In genomic region chr17:16273499-16273898, GRCh38 we compare ENCODE assay signal across 24 cellular contexts. TPM values are rescaled to one million over a fixed set of nuclear protein-coding genes. Genes with fewer than 3 reads are reported as not detected.
DNase-seq lines count a peak whose midpoint lies in the region; ATAC-seq, FAIRE-seq and TF ChIP-seq lines count a peak whose summit lies in the region.
"Had no signal": no experiment of that assay in that cellular context is flagged by ENCODE, and none has a peak within 500 bp of the region (broad histone marks: within the 10 kb centered on the region; RNA-seq: fewer than 3 reads in every experiment).

No MANE protein-coding gene starts in this region.

- H3K79me2 ChIP-seq in GM23248 (ENCODE audit: insufficient read depth) (no peaks in the 10 kb centered on the region), astrocyte (ENCODE audit: insufficient read depth, low read length) (no peaks in the 10 kb centered on the region)

- no peak overlapping the region for H3K9ac ChIP-seq in GM23248
- H3K9ac ChIP-seq in astrocyte (ENCODE audit: low read length), result peak overlapping the region; percentile 51

- H3K4me1 ChIP-seq in GM23248 (ENCODE audit: insufficient read depth) (peaks cover 21% of the 10 kb centered on the region), astrocyte (ENCODE audit: insufficient read depth, low read length) (peaks cover 14% of the 10 kb centered on the region)
- H3K4me1 ChIP-seq: BE2C, psoas muscle had no signal

- peaks cover 3% of the 10 kb centered on the region for H3K9me3 Mint-ChIP-seq in astrocyte (ENCODE audit: unreplicated experiment)
- H3K9me3 Mint-ChIP-seq: natural killer cell had no signal

- TF ChIP-seq CTCF in astrocyte (IDR thresholded peaks at IDR 0.05; ENCODE audit: insufficient read depth, low read depth, low read length), result no peak

- 13 to 33% methylated on average over 1 of the region's 1 CpG for WGBS in GM23248 (ENCODE audit: low coverage in 1 of 2, low lambda C conversion rate in 2 of 2, missing lambda C conversion rate in 2 of 2), 2 experiments

- no peaks in the 10 kb centered on the region for H3K36me3 ChIP-seq in GM23248 (ENCODE audit: low read depth)
- H3K36me3 ChIP-seq in astrocyte (ENCODE audit: insufficient read depth, low read length), result no peaks in the 10 kb centered on the region
- H3K36me3 ChIP-seq: BE2C, HAP-1 had no signal

- H3K27me3 ChIP-seq in GM23248 (replicated peaks; ENCODE audit: insufficient read depth) (no peaks in the 10 kb centered on the region), astrocyte (ENCODE audit: insufficient read depth, low read length) (no peaks in the 10 kb centered on the region)
- H3K27me3 ChIP-seq: BE2C, spleen had no signal

- H3K27ac ChIP-seq in GM23248 (0 out of 2 replicates have a peak overlapping the region, but pooled peaks have one; percentile 5), astrocyte (ENCODE audit: low read depth, low read length) (peak overlapping the region; percentile 84)
- H3K27ac ChIP-seq: psoas muscle, spleen had no signal

- H3K4me1 Mint-ChIP-seq in astrocyte (ENCODE audit: low read depth, unreplicated experiment), result peaks cover 11% of the 10 kb centered on the region

- H4K20me1 ChIP-seq in GM23248 (ENCODE audit: insufficient read depth) (no peaks in the 10 kb centered on the region), astrocyte (ENCODE audit: insufficient read depth, low read length) (no peaks in the 10 kb centered on the region)

- DNase-seq in GM23248, result peak; percentile 68
- DNase-seq in M059J (ENCODE audit: low read depth), result peak; percentile 47
- DNase-seq in astrocyte (ENCODE audit: low read depth), result peak; percentile 81
- DNase-seq in kidney tubule cell (ENCODE audit: low spot score), result peak; percentile 21
- no peak for DNase-seq in NCI-H187 (lab: John Stamatoyannopoulos, UW)
- no peak for DNase-seq in central memory CD4-positive, alpha-beta T cell
- no peak for DNase-seq in DMS79 (lab: John Stamatoyannopoulos, UW)
- DNase-seq: activated CD4-positive, alpha-beta T cell treated with anti-CD3 and anti-CD28 coated beads, Interleukin-2, amount 10 ng/mL, durations not matched to agents 7 days and 5 days; activated T-cell treated with anti-CD3 and anti-CD28 coated beads, Interleukin-2, amount 50 U/mL, for 1 hour; BE2C; Calu3; effector CD4-positive, alpha-beta T cell; islet precursor cell; KBM-7; mesenchymal stem cell; natural killer cell; NCI-H1048; NCI-H526 treated with DMSO at 0.1 percent for 48 hours; OCI-M1; psoas muscle; spleen had no signal

- peak overlapping the region; percentile 34 for H3K4me3 Mint-ChIP-seq in astrocyte (ENCODE audit: unreplicated experiment)
- H3K4me3 Mint-ChIP-seq: activated CD4-positive, alpha-beta T cell treated with anti-CD3 and anti-CD28 coated beads, Interleukin-2, amount 10 ng/mL, durations not matched to agents 7 days and 5 days; natural killer cell had no signal

- no peak for ATAC-seq in HG02763 (IDR thresholded peaks at IDR 0.05; ENCODE audit: unreplicated experiment)
- ATAC-seq: natural killer cell, psoas muscle had no signal

- H3K36me3 Mint-ChIP-seq in astrocyte (ENCODE audit: low read depth, unreplicated experiment), result no peaks in the 10 kb centered on the region
- H3K36me3 Mint-ChIP-seq: natural killer cell had no signal

- H3K4me2 ChIP-seq in GM23248 (ENCODE audit: unreplicated experiment) (peak overlapping the region; percentile 63), astrocyte (ENCODE audit: low read length) (peak overlapping the region; percentile 57)

- H3K4me3 ChIP-seq in GM23248, result no peak overlapping the region
- no peak overlapping the region for H3K4me3 ChIP-seq in astrocyte (ENCODE audit: insufficient read depth, low read depth, low read length)
- H3K4me3 ChIP-seq: HAP-1, psoas muscle, spleen had no signal

- peak overlapping the region; percentile 43 for H3K27ac Mint-ChIP-seq in astrocyte (ENCODE audit: unreplicated experiment)
- H3K27ac Mint-ChIP-seq: activated CD4-positive, alpha-beta T cell treated with anti-CD3 and anti-CD28 coated beads, Interleukin-2, amount 10 ng/mL, durations not matched to agents 7 days and 5 days had no signal

- H3K27me3 Mint-ChIP-seq in astrocyte (ENCODE audit: low read depth, unreplicated experiment), result no peaks in the 10 kb centered on the region
- H3K27me3 Mint-ChIP-seq: activated CD4-positive, alpha-beta T cell treated with anti-CD3 and anti-CD28 coated beads, Interleukin-2, amount 10 ng/mL, durations not matched to agents 7 days and 5 days had no signal

- FAIRE-seq in astrocyte (lab: Jason Lieb, UNC), result no peak
- FAIRE-seq: G401.6 had no signal

- no peaks in the 10 kb centered on the region for H3K9me3 ChIP-seq in GM23248 (ENCODE audit: low read depth)
- H3K9me3 ChIP-seq in astrocyte (ENCODE audit: insufficient read depth, low read depth, low read length), result peaks cover 2% of the 10 kb centered on the region
- H3K9me3 ChIP-seq: BE2C, HAP-1, psoas muscle had no signal

- H2AFZ ChIP-seq in GM23248, result no peak overlapping the region
- H2AFZ ChIP-seq in astrocyte (ENCODE audit: low read depth, low read length), result no peak overlapping the region

- peaks cover 17% of the 10 kb centered on the region for H3F3A ChIP-seq in GM23248 (ENCODE audit: insufficient read depth)

- in situ Hi-C loops in GM23248 (cut with MboI), result no loop called here

- no peaks in the 10 kb centered on the region for H3K9me2 ChIP-seq in GM23248 (ENCODE audit: insufficient read depth)

RNA-seq across cellular contexts. Expression of gene PIGL, which starts 56.5 kb away (rescaled TPM):
- total RNA-seq in GM23248 (2014; rRNA removed; shearing (Covaris generic)), result 10.9 and 12.6 TPM in 2 replicates
- 13.3 and 15.4 TPM in 2 replicates for polyA plus RNA-seq in GM23248 (2016; fragmentation: Nextera tagmentation; extraction: Ambion mirVana)
- 6.3 and 11.7 TPM in 2 replicates for total RNA-seq in M059J (2014; rRNA removed; shearing (Covaris generic))
- 21.9 and 25.5 TPM in 2 replicates for total RNA-seq in astrocyte

RNA-seq across cellular contexts. Expression of gene NCOR1, which starts 58.2 kb away (rescaled TPM):
- total RNA-seq in GM23248 (2014; rRNA removed; shearing (Covaris generic)), result 50.6 and 78.9 TPM in 2 replicates
- polyA plus RNA-seq in GM23248 (2016; fragmentation: Nextera tagmentation; extraction: Ambion mirVana), result 84.9 and 95.7 TPM in 2 replicates
- total RNA-seq in M059J (2014; rRNA removed; shearing (Covaris generic)), result 24.5 and 77.5 TPM in 2 replicates
- 119 and 121 TPM in 2 replicates for total RNA-seq in astrocyte

Comparison
In these comparisons a context has a peak if more than half of its experiments do, and no peak if none do; other contexts are left out.
1. DNase-seq: peak in GM23248 (single experiment), M059J (single experiment), astrocyte (single experiment) and kidney tubule cell (single experiment); none in NCI-H187 (0 of 2), central memory CD4-positive, alpha-beta T cell (single experiment) and DMS79 (single experiment).